1 cellular context compared by ENCODE assay signal in the genomic region with DNA sequence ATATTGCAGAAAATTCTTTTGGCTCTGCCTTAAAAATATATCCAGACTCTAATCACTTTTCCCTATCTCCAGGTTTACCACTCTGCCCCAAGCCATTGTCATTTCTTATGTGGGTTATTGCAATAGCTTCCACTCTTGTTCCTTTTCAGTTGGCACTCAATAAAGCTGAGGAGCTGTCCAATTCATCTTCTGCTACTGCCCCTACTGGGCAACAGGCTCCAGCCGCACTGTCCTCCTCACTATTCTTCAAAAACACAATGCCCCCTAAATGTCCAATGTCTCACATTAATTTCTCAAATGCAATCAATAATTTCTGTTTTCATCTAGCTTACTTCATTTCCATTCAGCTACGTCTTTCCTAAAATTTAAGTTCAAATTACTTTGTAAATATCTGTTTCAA.
TF ChIP-seq lines count a peak whose summit lies in the region.

No MANE protein-coding gene starts in this region.

TF ChIP-seq in H1, 55 proteins besides CTCF, POLR2A, EP300 and RAD21:
- TF ChIP-seq SP4 (IDR thresholded peaks at IDR 0.05; ENCODE audit: low read length) (no peak), TAF7 (optimal IDR thresholded peaks at IDR 0.05; ENCODE audit: borderline replicate concordance, low read depth, low read length) (no peak), SRF (IDR thresholded peaks at IDR 0.05; ENCODE audit: low read depth, low read length) (no peak), SAP30 (IDR thresholded peaks at IDR 0.05; ENCODE audit: insufficient read depth, insufficient replicate concordance, low read length) (no peak), CHD2 (IDR thresholded peaks at IDR 0.05; ENCODE audit: low read length) (no peak), KDM4A (IDR thresholded peaks at IDR 0.05; ENCODE audit: low read depth, low read length, severe bottlenecking) (no peak), BRCA1 (IDR thresholded peaks at IDR 0.05; ENCODE audit: low read depth, low read length) (no peak), FOSL1 (IDR thresholded peaks at IDR 0.05; ENCODE audit: insufficient read depth, low read depth, low read length) (no peak), JUND (IDR thresholded peaks at IDR 0.05; ENCODE audit: low read length) (no peak), GABPA (IDR thresholded peaks at IDR 0.05; ENCODE audit: borderline replicate concordance, insufficient read depth, low read length) (no peak), CEBPB (IDR thresholded peaks at IDR 0.05; ENCODE audit: low read depth, low read length) (no peak), CREB1 (IDR thresholded peaks at IDR 0.05) (no peak), ZNF274 (IDR thresholded peaks at IDR 0.05; ENCODE audit: borderline replicate concordance, extremely low read depth, low read length) (no peak), SP1 (IDR thresholded peaks at IDR 0.05; ENCODE audit: low read depth, low read length) (no peak), RXRA (IDR thresholded peaks at IDR 0.05; ENCODE audit: insufficient read depth, low read depth, low read length) (no peak), YY1 (IDR thresholded peaks at IDR 0.05; ENCODE audit: low read depth, low read length) (no peak)
- TF ChIP-seq, protein P1, sequence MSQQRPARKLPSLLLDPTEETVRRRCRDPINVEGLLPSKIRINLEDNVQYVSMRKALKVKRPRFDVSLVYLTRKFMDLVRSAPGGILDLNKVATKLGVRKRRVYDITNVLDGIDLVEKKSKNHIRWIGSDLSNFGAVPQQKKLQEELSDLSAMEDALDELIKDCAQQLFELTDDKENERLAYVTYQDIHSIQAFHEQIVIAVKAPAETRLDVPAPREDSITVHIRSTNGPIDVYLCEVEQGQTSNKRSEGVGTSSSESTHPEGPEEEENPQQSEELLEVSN (IDR thresholded peaks at IDR 0.05) = no peak
- TF ChIP-seq, protein P2, sequence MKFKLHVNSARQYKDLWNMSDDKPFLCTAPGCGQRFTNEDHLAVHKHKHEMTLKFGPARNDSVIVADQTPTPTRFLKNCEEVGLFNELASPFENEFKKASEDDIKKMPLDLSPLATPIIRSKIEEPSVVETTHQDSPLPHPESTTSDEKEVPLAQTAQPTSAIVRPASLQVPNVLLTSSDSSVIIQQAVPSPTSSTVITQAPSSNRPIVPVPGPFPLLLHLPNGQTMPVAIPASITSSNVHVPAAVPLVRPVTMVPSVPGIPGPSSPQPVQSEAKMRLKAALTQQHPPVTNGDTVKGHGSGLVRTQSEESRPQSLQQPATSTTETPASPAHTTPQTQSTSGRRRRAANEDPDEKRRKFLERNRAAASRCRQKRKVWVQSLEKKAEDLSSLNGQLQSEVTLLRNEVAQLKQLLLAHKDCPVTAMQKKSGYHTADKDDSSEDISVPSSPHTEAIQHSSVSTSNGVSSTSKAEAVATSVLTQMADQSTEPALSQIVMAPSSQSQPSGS (IDR thresholded peaks at IDR 0.05; ENCODE audit: low read length) = no peak
- TF ChIP-seq, protein P3, sequence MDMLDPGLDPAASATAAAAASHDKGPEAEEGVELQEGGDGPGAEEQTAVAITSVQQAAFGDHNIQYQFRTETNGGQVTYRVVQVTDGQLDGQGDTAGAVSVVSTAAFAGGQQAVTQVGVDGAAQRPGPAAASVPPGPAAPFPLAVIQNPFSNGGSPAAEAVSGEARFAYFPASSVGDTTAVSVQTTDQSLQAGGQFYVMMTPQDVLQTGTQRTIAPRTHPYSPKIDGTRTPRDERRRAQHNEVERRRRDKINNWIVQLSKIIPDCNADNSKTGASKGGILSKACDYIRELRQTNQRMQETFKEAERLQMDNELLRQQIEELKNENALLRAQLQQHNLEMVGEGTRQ (IDR thresholded peaks at IDR 0.05; ENCODE audit: low read length) = no peak
TF ChIP-seq in H1: peak in this region for 0.
